Comparison of ENCODE assay signal across 7 cellular contexts in the genomic region with DNA sequence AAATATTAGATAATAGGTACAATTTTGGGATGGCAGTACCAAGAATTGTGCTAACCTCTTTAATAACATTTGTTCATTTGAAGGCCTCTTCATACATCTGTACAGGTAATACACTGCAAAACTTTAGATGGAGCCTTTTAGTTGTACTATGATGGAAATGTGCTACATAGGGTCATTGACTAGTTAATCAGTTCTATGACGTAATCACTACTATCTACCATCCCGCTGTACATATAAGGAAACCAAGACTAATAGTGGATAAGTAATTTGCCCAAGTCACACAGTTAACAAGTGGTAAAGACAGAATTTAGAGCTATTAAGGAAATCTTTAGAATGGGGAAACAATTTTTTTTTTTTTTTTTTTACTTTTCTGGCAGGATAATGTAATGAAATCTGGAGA.
"Had no signal": no experiment of that assay in that cellular context is flagged by ENCODE, and none has a peak within 500 bp of the region (broad histone marks: within the 10 kb centered on the region; RNA-seq: fewer than 3 reads in every experiment).

No MANE protein-coding gene starts in this region.

- DNase-seq: GDM1, GF-D8 had no signal

- FAIRE-seq: G401.6, GM12891, GM12892, GM18507, GM19239 had no signal
